Comparison of ENCODE assay signal across 22 cellular contexts in genomic region chr1:243275316-243275715, GRCh38.
"Had no signal": no experiment of that assay in that cellular context is flagged by ENCODE, and none has a peak within 500 bp of the region (broad histone marks: within the 10 kb centered on the region; RNA-seq: fewer than 3 reads in every experiment).

No MANE protein-coding gene starts in this region.

- ATAC-seq: effector memory CD8-positive, alpha-beta T cell; foreskin keratinocyte; heart right ventricle; left cardiac atrium; left lung; left ventricle myocardium superior; lower lobe of right lung; mucosa of descending colon had no signal

- H3K27me3 Mint-ChIP-seq: effector memory CD8-positive, alpha-beta T cell; naive B cell had no signal

- H3K4me3 Mint-ChIP-seq: effector memory CD8-positive, alpha-beta T cell; endodermal cell; mesothelial cell of epicardium; naive B cell had no signal

- FAIRE-seq: colon, endometrium, endothelial cell of umbilical vein, frontal cortex, islet of Langerhans, keratinocyte had no signal

- H3K9me3 Mint-ChIP-seq: effector memory CD8-positive, alpha-beta T cell; endodermal cell; naive B cell had no signal

- DNase-seq: effector CD8-positive, alpha-beta T cell; effector memory CD8-positive, alpha-beta T cell; endodermal cell; foreskin keratinocyte; glutamatergic neuron; head of caudate nucleus; heart right ventricle; hippocampal formation; left cardiac atrium; left lung; left ventricle myocardium superior; lower lobe of right lung; mesenchymal stem cell; mucosa of descending colon; naive B cell had no signal

- H3K27ac Mint-ChIP-seq: effector memory CD8-positive, alpha-beta T cell; endodermal cell; mesothelial cell of epicardium; naive B cell had no signal
